14 cellular contexts compared by ENCODE assay signal in the genomic region with DNA sequence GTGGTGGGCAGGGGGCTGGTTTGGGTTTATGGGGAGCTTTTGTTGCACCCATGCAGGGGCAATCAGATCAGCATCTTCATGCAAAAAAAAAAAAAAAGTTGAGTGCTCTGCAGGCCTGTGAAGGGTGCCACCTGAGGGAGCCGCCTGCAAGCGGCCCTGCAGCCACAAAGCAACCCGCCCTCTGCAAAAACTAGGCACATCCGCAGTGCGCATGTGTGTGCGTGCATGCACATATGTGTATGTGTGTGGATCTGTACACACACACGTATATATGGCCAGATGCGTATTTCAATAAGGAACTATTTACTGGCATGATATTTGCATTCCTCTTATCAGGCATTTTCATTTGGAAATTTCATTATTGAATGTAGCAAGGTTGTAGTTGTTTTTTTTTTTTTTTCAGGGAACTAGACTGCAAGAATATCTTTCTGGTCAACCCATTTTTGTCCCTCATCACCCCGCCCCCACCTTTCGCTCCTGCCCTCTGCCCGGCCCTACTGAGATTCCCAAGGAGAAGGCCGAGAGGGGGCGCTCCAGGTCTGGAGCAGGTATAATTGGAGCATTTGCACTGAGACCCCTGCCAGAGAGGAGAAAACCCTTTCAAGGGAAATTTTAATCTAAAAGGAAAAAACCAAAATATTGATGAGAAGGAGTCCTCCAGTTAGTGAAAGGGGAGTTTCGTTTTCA. TPM values are rescaled to one million over a fixed set of nuclear protein-coding genes. Genes with fewer than 3 reads are reported as not detected.
DNase-seq lines count a peak whose midpoint lies in the region; ATAC-seq, FAIRE-seq and TF ChIP-seq lines count a peak whose summit lies in the region.
"Had no signal": no experiment of that assay in that cellular context is flagged by ENCODE, and none has a peak within 500 bp of the region (broad histone marks: within the 10 kb centered on the region; RNA-seq: fewer than 3 reads in every experiment).

No MANE protein-coding gene starts in this region.

- H3K9me3 ChIP-seq in heart right ventricle, result no peaks in the 10 kb centered on the region
- H3K9me3 ChIP-seq: BLaER1, sigmoid colon had no signal

- H3K4me3 ChIP-seq in heart right ventricle, result no peak overlapping the region
- no peak overlapping the region for H3K4me3 ChIP-seq in brain microvascular endothelial cell (ENCODE audit: low read depth, low read length)
- H3K4me3 ChIP-seq: BLaER1, sigmoid colon had no signal

- H3K27me3 ChIP-seq in heart right ventricle, result peaks cover 0 to 7% (median 0%) of the 10 kb centered on the region in 7 donors
- H3K27me3 ChIP-seq in brain microvascular endothelial cell (replicated peaks), result no peaks in the 10 kb centered on the region
- H3K27me3 ChIP-seq: sigmoid colon had no signal

- no peaks in the 10 kb centered on the region for H3K36me3 Mint-ChIP-seq in type B pancreatic cell
- H3K36me3 Mint-ChIP-seq: natural killer cell treated with Interleukin-12 subunit alpha and Interleukin-12 subunit beta and Interleukin-15 and Interleukin-18, amount 100 ng/mL, for 72 hours; T-cell had no signal

- DNase-seq in heart right ventricle (no peak), Right ventricle myocardium inferior (ENCODE audit: missing footprints) (no peak), KBM-7 (peak; percentile 55), brain microvascular endothelial cell (no peak), type B pancreatic cell (ENCODE audit: extremely low spot score, unreplicated experiment) (no peak), HTR-8/SVneo (ENCODE audit: insufficient read length, low spot score) (no peak)
- DNase-seq: NCI-H2029 treated with DMSO at 0.1 percent for 48 hours, sigmoid colon had no signal

- in situ Hi-C loops in KBM-7 (cut with MboI; ENCODE audit: low pct_unique_long_range_greater_than_20kb, low sequenced_read_pairs) (no loop called here), brain microvascular endothelial cell (cut with HindIII; ENCODE audit: low pct_ligation_motif_present, low sequenced_read_pairs) (no loop called here)

- H3K36me3 ChIP-seq in heart right ventricle (no peaks in the 10 kb centered on the region), brain microvascular endothelial cell (replicated peaks) (no peaks in the 10 kb centered on the region)
- H3K36me3 ChIP-seq: BLaER1, sigmoid colon had no signal

- no peak overlapping the region for H3K27ac Mint-ChIP-seq in type B pancreatic cell
- H3K27ac Mint-ChIP-seq: natural killer cell treated with Interleukin-12 subunit alpha and Interleukin-12 subunit beta and Interleukin-15 and Interleukin-18, amount 100 ng/mL, for 72 hours; stimulated activated naive CD8-positive, alpha-beta T cell treated with anti-CD3 and anti-CD28 coated beads, Interleukin-15, Interleukin-2, amounts not matched to agents 100 ng/mL and 50 ng/mL, for 24 hours had no signal

- H3K27me3 Mint-ChIP-seq in type B pancreatic cell, result no peaks in the 10 kb centered on the region
- H3K27me3 Mint-ChIP-seq: natural killer cell treated with Interleukin-12 subunit alpha and Interleukin-12 subunit beta and Interleukin-15 and Interleukin-18, amount 100 ng/mL, for 72 hours; stimulated activated naive CD8-positive, alpha-beta T cell treated with anti-CD3 and anti-CD28 coated beads, Interleukin-15, Interleukin-2, amounts not matched to agents 100 ng/mL and 50 ng/mL, for 24 hours had no signal

- TF ChIP-seq CTCF in heart right ventricle (IDR thresholded peaks at IDR 0.05), result peak in 5 of 9 donors; percentile 7 to 24 (median 13)
- TF ChIP-seq CTCF in brain microvascular endothelial cell (IDR thresholded peaks at IDR 0.05; ENCODE audit: low read depth, low read length, missing control alignments), result peak; percentile 45
- TF ChIP-seq CTCF in type B pancreatic cell (conservative IDR thresholded peaks at IDR 0.05), result peak; percentile 43

- intact Hi-C loops in heart right ventricle (cut with DNase I), result no loop called here
- intact Hi-C loops in Right ventricle myocardium inferior (cut with DNase I), result no loop called here

- no peak overlapping the region for H3K4me3 Mint-ChIP-seq in type B pancreatic cell
- H3K4me3 Mint-ChIP-seq: natural killer cell treated with Interleukin-12 subunit alpha and Interleukin-12 subunit beta and Interleukin-15 and Interleukin-18, amount 100 ng/mL, for 72 hours; stimulated activated naive CD8-positive, alpha-beta T cell treated with anti-CD3 and anti-CD28 coated beads, Interleukin-15, Interleukin-2, amounts not matched to agents 100 ng/mL and 50 ng/mL, for 24 hours; T-cell had no signal

- ATAC-seq in heart right ventricle, result no peak
- ATAC-seq in Right ventricle myocardium inferior, result no peak
- ATAC-seq in HG03442 (IDR thresholded peaks at IDR 0.05; ENCODE audit: unreplicated experiment), result no peak
- no peak for ATAC-seq in HG03025 (IDR thresholded peaks at IDR 0.05; ENCODE audit: low FRiP score, unreplicated experiment)
- ATAC-seq: natural killer cell treated with Interleukin-12 subunit alpha and Interleukin-12 subunit beta and Interleukin-15 and Interleukin-18, amount 100 ng/mL, for 72 hours had no signal

- peaks cover 0 to 10% (median 0%) of the 10 kb centered on the region in 9 donors for H3K4me1 ChIP-seq in heart right ventricle
- H3K4me1 ChIP-seq: sigmoid colon had no signal

- FAIRE-seq in HTR-8/SVneo (lab: Jason Lieb, UNC), result no peak

- 82 to 91% methylated on average over 12 to 14 of the region's 14 CpGs for WGBS in heart right ventricle, 2 donors

- H3K9me3 Mint-ChIP-seq in type B pancreatic cell, result no peaks in the 10 kb centered on the region
- H3K9me3 Mint-ChIP-seq: natural killer cell treated with Interleukin-12 subunit alpha and Interleukin-12 subunit beta and Interleukin-15 and Interleukin-18, amount 100 ng/mL, for 72 hours; stimulated activated naive CD8-positive, alpha-beta T cell treated with anti-CD3 and anti-CD28 coated beads, Interleukin-15, Interleukin-2, amounts not matched to agents 100 ng/mL and 50 ng/mL, for 24 hours; T-cell had no signal

- H3K4me1 Mint-ChIP-seq in type B pancreatic cell (ENCODE audit: unreplicated experiment), result peaks cover 19% of the 10 kb centered on the region

- H3K27ac ChIP-seq in heart right ventricle (no peak overlapping the region), brain microvascular endothelial cell (no peak overlapping the region)
- H3K27ac ChIP-seq: BLaER1, sigmoid colon had no signal

RNA-seq across cellular contexts. Expression of gene CCNQ, which starts 18.1 kb away (rescaled TPM):
- total RNA-seq in heart right ventricle (10 to 100 TPM; 16.9 to 50.1 (median 21.7) TPM), Right ventricle myocardium inferior (42.6 TPM), type B pancreatic cell (ENCODE audit: low replicate concordance) (19.0 and 19.9 TPM in 2 replicates)
- 100 to 1,000 TPM in 1 of 2 donors, 10 to 100 TPM in 1; 95.2 to 132 TPM for polyA plus RNA-seq in heart right ventricle
